In the genomic region with DNA sequence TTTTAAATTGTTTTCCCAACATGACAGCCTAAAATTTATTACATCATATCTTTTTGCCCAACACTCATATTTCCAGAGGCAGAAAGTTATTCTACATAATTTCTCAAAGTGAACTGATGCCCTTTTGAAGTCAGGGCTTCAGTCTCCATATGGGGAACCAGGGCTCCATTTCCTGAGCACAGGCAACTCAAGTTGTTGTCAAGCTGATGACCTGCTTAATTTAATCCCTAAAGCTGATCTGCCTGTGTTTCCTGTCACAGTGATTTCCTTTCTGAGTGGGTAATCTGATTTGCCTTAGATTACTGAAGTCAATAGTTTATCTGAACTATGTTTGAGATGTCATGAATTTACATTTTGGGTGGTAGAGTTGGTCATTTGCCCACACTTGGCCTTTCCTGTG, we compare ENCODE assay signal across 28 cellular contexts.
"Had no signal": no experiment of that assay in that cellular context is flagged by ENCODE, and none has a peak within 500 bp of the region (broad histone marks: within the 10 kb centered on the region; RNA-seq: fewer than 3 reads in every experiment).

No MANE protein-coding gene starts in this region.

- H3K27me3 Mint-ChIP-seq: activated CD8-positive, alpha-beta T cell treated with anti-CD3 and anti-CD28 coated beads for 36 hours; activated naive CD4-positive, alpha-beta T cell treated with anti-CD3 and anti-CD28 coated beads, Interleukin-2, amount 50 U/mL, for 24 hours; activated naive CD8-positive, alpha-beta T cell treated with anti-CD3 and anti-CD28 coated beads, Interleukin-2, amount 10 ng/mL, durations not matched to agents 7 days and 5 days; activated T-cell treated with anti-CD3 and anti-CD28 coated beads, Interleukin-2, amount 50 U/mL, for 24 hours had no signal

- H3K9me3 Mint-ChIP-seq: activated naive CD4-positive, alpha-beta T cell treated with anti-CD3 and anti-CD28 coated beads, Interleukin-2, amount 50 U/mL, for 24 hours; activated naive CD8-positive, alpha-beta T cell treated with anti-CD3 and anti-CD28 coated beads, Interleukin-2, amount 10 ng/mL, durations not matched to agents 7 days and 5 days had no signal

- DNase-seq: activated CD4-positive, alpha-beta T cell treated with anti-CD3 and anti-CD28 coated beads for 1 hour; activated CD4-positive, alpha-beta T cell treated with anti-CD3 and anti-CD28 coated beads for 48 hours; activated CD4-positive, CD25-positive, alpha-beta regulatory T cell; activated CD8-positive, alpha-beta T cell treated with anti-CD3 and anti-CD28 coated beads for 36 hours; activated gamma-delta T cell; activated naive CD4-positive, alpha-beta T cell treated with Interleukin-2 at 50 U/mL for 16 hours; activated naive CD8-positive, alpha-beta T cell treated with anti-CD3 and anti-CD28 coated beads, Interleukin-2, amount 10 ng/mL, durations not matched to agents 7 days and 5 days; activated T-cell treated with anti-CD3 and anti-CD28 coated beads, Interleukin-2, amount 50 U/mL, for 24 hours; amygdala; NCI-H1092 treated with DMSO at 0.1 percent for 48 hours; NCI-H1417; NCI-H146; NCI-H187; NCI-H2081; NCI-H2171; NCI-H510A; NCI-H69; NK-92 treated with Interleukin-12 subunit alpha and Interleukin-12 subunit beta, amount 100 ng/mL, for 24 hours; PC-3; Peyer's patch; RPMI8226; SIG-M5; SW 1271; T-helper 1 cell; T-helper 2 cell; T-helper 9 cell had no signal

- H3K27ac Mint-ChIP-seq: activated CD8-positive, alpha-beta T cell treated with anti-CD3 and anti-CD28 coated beads for 36 hours; activated naive CD4-positive, alpha-beta T cell treated with anti-CD3 and anti-CD28 coated beads, Interleukin-2, amount 50 U/mL, for 24 hours; activated naive CD8-positive, alpha-beta T cell treated with anti-CD3 and anti-CD28 coated beads, Interleukin-2, amount 10 ng/mL, durations not matched to agents 7 days and 5 days; activated T-cell treated with anti-CD3 and anti-CD28 coated beads, Interleukin-2, amount 50 U/mL, for 24 hours; activated T-helper 2 cell treated with anti-CD3 and anti-CD28 coated beads, Interferon-gamma antibody, Interleukin-2, Interleukin-4, amounts not matched to agents 10 μg/mL and 5 μg/mL and 100 μg/mL, durations not matched to agents 14 hours and 24 hours and 36 hours had no signal

- ATAC-seq: activated CD8-positive, alpha-beta T cell treated with anti-CD3 and anti-CD28 coated beads for 36 hours; PC-3 had no signal

- H3K4me3 Mint-ChIP-seq: activated CD8-positive, alpha-beta T cell treated with anti-CD3 and anti-CD28 coated beads for 36 hours; activated naive CD4-positive, alpha-beta T cell treated with anti-CD3 and anti-CD28 coated beads, Interleukin-2, amount 50 U/mL, for 24 hours; activated naive CD8-positive, alpha-beta T cell treated with anti-CD3 and anti-CD28 coated beads, Interleukin-2, amount 10 ng/mL, durations not matched to agents 7 days and 5 days; activated T-cell treated with anti-CD3 and anti-CD28 coated beads, Interleukin-2, amount 50 U/mL, for 24 hours had no signal

- H3K4me1 Mint-ChIP-seq: activated naive CD4-positive, alpha-beta T cell treated with anti-CD3 and anti-CD28 coated beads, Interleukin-2, amount 50 U/mL, for 24 hours; activated naive CD8-positive, alpha-beta T cell treated with anti-CD3 and anti-CD28 coated beads, Interleukin-2, amount 10 ng/mL, durations not matched to agents 7 days and 5 days had no signal

- H3K36me3 Mint-ChIP-seq: activated naive CD4-positive, alpha-beta T cell treated with anti-CD3 and anti-CD28 coated beads, Interleukin-2, amount 50 U/mL, for 24 hours; activated naive CD8-positive, alpha-beta T cell treated with anti-CD3 and anti-CD28 coated beads, Interleukin-2, amount 10 ng/mL, durations not matched to agents 7 days and 5 days had no signal
